ENCODE assay signal across 8 cellular contexts in genomic region chr12:70242695-70243509, GRCh38. TPM values are rescaled to one million over a fixed set of nuclear protein-coding genes. Genes with fewer than 3 reads are reported as not detected.
A peak's percentile ranks its signal among the peaks of the same experiment; 100 is the strongest.
DNase-seq lines count a peak whose midpoint lies in the region; ATAC-seq, FAIRE-seq and TF ChIP-seq lines count a peak whose summit lies in the region.

Gene CNOT2 (plus strand): TSS chr12:70243433. CDS start chr12:70278227, 34,794 bp downstream.

- ATAC-seq in GM18499 (IDR thresholded peaks at IDR 0.05; ENCODE audit: insufficient read depth, unreplicated experiment) (peak; percentile 35), HG02885 (IDR thresholded peaks at IDR 0.05; ENCODE audit: poor library complexity, unreplicated experiment) (peak; percentile 75)

- H3K36me3 ChIP-seq in right atrium auricular region, result peaks cover 21% of the 10 kb centered on the region

- DNase-seq in NCI-H187 (lab: John Stamatoyannopoulos, UW) (peak; percentile 85 to 88), T-helper 2 cell (peak; percentile 73 to 95 (median 86)), right atrium auricular region (ENCODE audit: low spot score) (peak; percentile 86), pulmonary artery endothelial cell (ENCODE audit: low read depth, low spot score) (peak; percentile 75), urothelium cell line (ENCODE audit: low spot score) (peak; percentile 79)

- TF ChIP-seq CTCF in right atrium auricular region (IDR thresholded peaks at IDR 0.05), result peak in 1 of 2 donors; percentile 9

- no peaks in the 10 kb centered on the region for H3K27me3 ChIP-seq in right atrium auricular region

- H3K4me3 ChIP-seq in right atrium auricular region, result peak within 1 kb of the TSS; percentile 91 to 93

- H3K4me1 ChIP-seq in right atrium auricular region, result peaks cover 0 to 41% of the 10 kb centered on the region in 2 donors

- H3K9me3 ChIP-seq in right atrium auricular region, result no peaks in the 10 kb centered on the region

- peak within 1 kb of the TSS; percentile 93 for H3K27ac ChIP-seq in angular gyrus (ENCODE audit: low read depth, low read length)
- H3K27ac ChIP-seq in right atrium auricular region, result peak within 1 kb of the TSS; percentile 94 to 98

- no peak for FAIRE-seq in urothelium cell line (lab: Jason Lieb, UNC)

RNA-seq across cellular contexts. Expression of gene CNOT2, which starts in this region (rescaled TPM):
- total RNA-seq in right atrium auricular region, result 10 to 100 TPM; 54.5 to 55.5 TPM
- total RNA-seq in pulmonary artery endothelial cell, result 124 and 187 TPM in 2 replicates

Comparison
In these comparisons a context has a peak if more than half of its experiments do, and no peak if none do; other contexts are left out.
1. Peak in every context shown above with its lines: DNase-seq, ATAC-seq, H3K4me3 ChIP-seq and H3K27ac ChIP-seq.